ENCODE assay signal across 22 cellular contexts in genomic region chr10:30207485-30208052, GRCh38.
DNase-seq lines count a peak whose midpoint lies in the region; ATAC-seq, FAIRE-seq and TF ChIP-seq lines count a peak whose summit lies in the region.
"Had no signal": no experiment of that assay in that cellular context is flagged by ENCODE, and none has a peak within 500 bp of the region (broad histone marks: within the 10 kb centered on the region; RNA-seq: fewer than 3 reads in every experiment).

No MANE protein-coding gene starts in this region.

- H3K4me3 ChIP-seq in choroid plexus epithelial cell (ENCODE audit: low read depth, low read length) (no peak overlapping the region), tibial nerve (no peak overlapping the region), lower leg skin (ENCODE audit: low read depth, poor library complexity, severe bottlenecking) (no peak overlapping the region)
- H3K4me3 ChIP-seq: dorsolateral prefrontal cortex, esophagus muscularis mucosa, right lobe of liver, SJSA1 had no signal

- DNase-seq in GM12892 (ENCODE audit: insufficient read length) (no peak), choroid plexus epithelial cell (ENCODE audit: low read depth) (peak; percentile 31), renal cortical epithelial cell (ENCODE audit: low read depth) (peak; percentile 29), tibial nerve (ENCODE audit: low spot score in 2 of 2) (no peak), lower leg skin (ENCODE audit: low spot score in 2 of 2) (no peak), iPS-NIHi11 (ENCODE audit: low spot score) (no peak)
- DNase-seq: activated CD4-positive, alpha-beta T cell treated with anti-CD3 and anti-CD28 coated beads, Interleukin-2, amount 50 U/mL, for 1 hour; activated naive CD4-positive, alpha-beta T cell treated with anti-CD3 and anti-CD28 coated beads, Interleukin-2, amount 50 U/mL, for 16 hours; AML-193; dorsolateral prefrontal cortex; head of caudate nucleus; NCI-H1694 treated with DMSO at 0.1 percent for 48 hours; NCI-H446 treated with DMSO at 0.1 percent for 48 hours; nucleus accumbens; stimulated activated CD4-positive, alpha-beta T cell treated with anti-CD3 and anti-CD28 coated beads, Interleukin-2, amount 100 ng/mL, for 24 hours had no signal

- TF ChIP-seq POLR2A in GM12892 (IDR thresholded peaks at IDR 0.05; ENCODE audit: low read depth, low read length): no peak
- no peak for TF ChIP-seq POLR2A in tibial nerve (IDR thresholded peaks at IDR 0.05)
- no peak for TF ChIP-seq POLR2A in lower leg skin (IDR thresholded peaks at IDR 0.05)

- TF ChIP-seq EP300 in tibial nerve (IDR thresholded peaks at IDR 0.05): no peak

- H3K9me3 ChIP-seq in tibial nerve: peaks cover 0 to 18% (median 1%) of the 10 kb centered on the region in 4 donors
- H3K9me3 ChIP-seq: right lobe of liver, SJSA1 had no signal

- 20 to 23% methylated on average over 10 of the region's 10 CpGs for WGBS in tibial nerve, 2 donors
- WGBS in lower leg skin, 2 donors: 29% methylated on average over 10 of the region's 10 CpGs

- no peaks in the 10 kb centered on the region for H3K27me3 ChIP-seq in tibial nerve
- H3K27me3 ChIP-seq: dorsolateral prefrontal cortex, esophagus muscularis mucosa, right lobe of liver, SJSA1 had no signal

- H3K4me1 ChIP-seq in tibial nerve: peaks cover 0 to 10% (median 0%) of the 10 kb centered on the region in 4 donors
- H3K4me1 ChIP-seq: esophagus muscularis mucosa, right lobe of liver had no signal

- TF ChIP-seq CTCF in choroid plexus epithelial cell (conservative IDR thresholded peaks at IDR 0.05; ENCODE audit: low read depth, low read length): no peak
- TF ChIP-seq CTCF in tibial nerve (IDR thresholded peaks at IDR 0.05): no peak
- no peak for TF ChIP-seq CTCF in lower leg skin (IDR thresholded peaks at IDR 0.05)

- FAIRE-seq in GM12892 (lab: Jason Lieb, UNC): peak; percentile 84
- FAIRE-seq: D721Med, islet of Langerhans had no signal

- no peaks in the 10 kb centered on the region for H3K36me3 ChIP-seq in tibial nerve
- H3K36me3 ChIP-seq: esophagus muscularis mucosa, right lobe of liver, SJSA1 had no signal

- ATAC-seq in HG03442 (IDR thresholded peaks at IDR 0.05; ENCODE audit: unreplicated experiment) (peak; percentile 46), HG02870 (IDR thresholded peaks at IDR 0.05; ENCODE audit: unreplicated experiment) (no peak)
- ATAC-seq: right lobe of liver had no signal

- intact Hi-C loops in lower leg skin (cut with DNase I; ENCODE audit: low total_unique reads): no loop called here

- no peak overlapping the region for H3K27ac ChIP-seq in tibial nerve
- H3K27ac ChIP-seq: dorsolateral prefrontal cortex, esophagus muscularis mucosa, right lobe of liver, SJSA1 had no signal

Comparison
In these comparisons a context has a peak if more than half of its experiments do, and no peak if none do; other contexts are left out.
1. DNase-seq: peak in choroid plexus epithelial cell (single experiment) and renal cortical epithelial cell (single experiment); none in GM12892 (single experiment), tibial nerve (0 of 2), lower leg skin (0 of 2) and iPS-NIHi11 (single experiment).